Comparison of ENCODE assay signal across 1 cellular context in the genomic region with DNA sequence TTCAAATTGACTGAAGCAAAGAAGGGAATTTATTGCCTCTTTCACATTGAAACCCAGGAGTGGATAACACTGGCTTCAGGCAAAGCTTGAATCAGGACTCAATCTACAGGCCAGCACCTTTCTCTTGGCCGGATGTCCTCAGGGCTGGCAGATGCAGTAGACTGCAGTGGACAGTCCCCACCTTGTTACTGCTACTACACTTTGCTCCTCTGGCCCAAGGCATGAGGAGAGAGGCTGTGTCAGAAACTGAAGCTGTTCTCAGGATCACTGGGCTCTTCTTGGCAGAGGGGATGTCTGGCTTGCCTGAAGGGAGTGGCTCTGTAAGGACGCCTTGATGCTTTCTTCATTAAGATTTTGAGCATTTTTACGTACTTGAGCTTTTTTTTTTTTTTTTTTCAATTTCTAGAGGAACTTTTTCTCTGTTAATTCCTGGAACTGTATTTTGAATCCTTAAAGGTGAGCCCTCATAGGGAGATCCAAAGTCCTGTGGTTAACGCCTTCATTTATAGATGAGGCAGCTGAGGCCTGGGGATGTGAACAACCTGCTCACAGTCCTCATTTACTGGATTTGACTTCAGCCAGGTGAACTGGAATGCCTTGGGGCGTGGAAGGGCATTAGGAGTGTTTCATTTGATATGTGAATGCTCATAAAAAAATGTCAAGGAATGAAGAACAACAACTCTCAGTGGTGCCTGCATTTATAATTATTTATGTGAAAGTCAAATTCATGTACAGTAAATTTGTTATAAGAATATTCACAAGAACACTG.
TF ChIP-seq lines count a peak whose summit lies in the region.

No MANE protein-coding gene starts in this region.

TF ChIP-seq in H1, 55 proteins besides CTCF, POLR2A, EP300 and RAD21 (continued from another document):
- TF ChIP-seq EGR1 (IDR thresholded peaks at IDR 0.05; ENCODE audit: borderline replicate concordance, low read depth, low read length) (no peak), TCF12 (IDR thresholded peaks at IDR 0.05; ENCODE audit: low read depth, low read length) (no peak), SAP30 (IDR thresholded peaks at IDR 0.05; ENCODE audit: insufficient read depth, insufficient replicate concordance, low read length) (no peak), CTBP2 (IDR thresholded peaks at IDR 0.05; ENCODE audit: borderline replicate concordance, insufficient read depth, insufficient read length, low read length) (no peak), ZNF274 (IDR thresholded peaks at IDR 0.05; ENCODE audit: borderline replicate concordance, extremely low read depth, low read length) (no peak), BACH1 (IDR thresholded peaks at IDR 0.05; ENCODE audit: low read length) (no peak), HDAC2 (IDR thresholded peaks at IDR 0.05; ENCODE audit: borderline replicate concordance in 1 of 2, low read depth in 2 of 2, low read length in 2 of 2) (no peak), SRF (IDR thresholded peaks at IDR 0.05; ENCODE audit: low read depth, low read length) (no peak), SIX5 (IDR thresholded peaks at IDR 0.05; ENCODE audit: low read depth, low read length) (no peak)
- TF ChIP-seq, protein P1, sequence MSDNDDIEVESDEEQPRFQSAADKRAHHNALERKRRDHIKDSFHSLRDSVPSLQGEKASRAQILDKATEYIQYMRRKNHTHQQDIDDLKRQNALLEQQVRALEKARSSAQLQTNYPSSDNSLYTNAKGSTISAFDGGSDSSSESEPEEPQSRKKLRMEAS (IDR thresholded peaks at IDR 0.05), result no peak
